In the genomic region with DNA sequence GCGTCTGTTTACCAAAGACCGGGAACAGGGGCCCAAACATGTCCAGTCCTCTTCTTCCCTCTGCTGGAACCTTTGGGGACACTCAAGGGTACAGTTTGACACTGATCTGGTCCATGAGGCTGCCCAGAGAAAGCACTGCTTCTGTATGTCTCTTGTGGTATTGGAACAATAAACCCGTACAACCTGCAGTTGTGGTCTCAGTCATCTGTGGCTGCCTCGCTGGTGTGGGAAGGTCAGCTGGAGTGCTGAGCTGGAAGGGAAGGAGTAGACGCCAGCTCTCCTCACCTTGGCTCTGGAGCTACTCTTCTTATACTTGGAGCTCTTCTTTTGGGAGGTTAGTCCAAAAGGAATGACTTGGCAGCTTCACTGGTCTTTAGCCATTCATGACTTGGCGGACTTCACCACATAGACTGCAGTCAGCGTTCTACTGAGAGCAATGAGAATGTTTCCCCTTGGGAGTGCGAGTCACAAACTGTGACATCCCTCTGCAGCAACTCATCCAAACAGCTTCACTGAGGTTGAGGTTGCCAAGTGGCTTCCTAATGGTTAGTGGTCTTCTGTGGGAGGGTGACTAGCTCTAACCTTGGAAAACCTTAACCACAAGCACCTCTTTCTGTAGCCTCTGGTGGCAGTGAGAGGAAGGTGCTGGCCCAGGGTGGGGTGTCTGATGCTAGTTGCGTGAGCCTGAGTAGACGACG, we compare ENCODE assay signal across 9 cellular contexts.
DNase-seq lines count a peak whose midpoint lies in the region.
"Had no signal": no experiment of that assay in that cellular context is flagged by ENCODE, and none has a peak within 500 bp of the region (broad histone marks: within the 10 kb centered on the region; RNA-seq: fewer than 3 reads in every experiment).

No MANE protein-coding gene starts in this region.

- peak; percentile 51 for DNase-seq in GOT3 (lab: John Stamatoyannopoulos, UW)
- peak; percentile 66 for DNase-seq in activated naive CD8-positive, alpha-beta T cell treated with anti-CD3 and anti-CD28 coated beads for 36 hours
- DNase-seq in midbrain (lab: John Stamatoyannopoulos, UW), result peak; percentile 38
- no peak for DNase-seq in DMS153 (lab: John Stamatoyannopoulos, UW)
- DNase-seq in SKM-1 treated with dmso at 0.1 percent for 144 hours (lab: John Stamatoyannopoulos, UW; ENCODE audit: unreplicated experiment), result no peak
- no peak for DNase-seq in NCI-H1048 (lab: John Stamatoyannopoulos, UW)
- DNase-seq in NCI-H128 (lab: John Stamatoyannopoulos, UW; ENCODE audit: unreplicated experiment), result no peak
- DNase-seq: activated CD4-positive, CD25-positive, alpha-beta regulatory T cell had no signal

- no peak overlapping the region for H2AFZ ChIP-seq in ACC112 (ENCODE audit: low read length, unreplicated experiment)

- peaks cover 35% of the 10 kb centered on the region for H3K36me3 ChIP-seq in ACC112 (ENCODE audit: insufficient read depth, low read length)

- peaks cover 24% of the 10 kb centered on the region for H3K36me3 Mint-ChIP-seq in activated naive CD8-positive, alpha-beta T cell treated with anti-CD3 and anti-CD28 coated beads for 36 hours

- H3K79me2 ChIP-seq in ACC112 (ENCODE audit: control insufficient read depth, insufficient read depth, low read length, unreplicated experiment), result no peaks in the 10 kb centered on the region

- no peaks in the 10 kb centered on the region for H3K27me3 ChIP-seq in ACC112 (ENCODE audit: insufficient read depth, low read length)

- H3K4me3 Mint-ChIP-seq in activated naive CD8-positive, alpha-beta T cell treated with anti-CD3 and anti-CD28 coated beads for 36 hours, result no peak overlapping the region

- H3K4me1 ChIP-seq in ACC112 (ENCODE audit: control insufficient read depth, insufficient read depth, low read length, unreplicated experiment), result peaks cover 21% of the 10 kb centered on the region

- H3K4me1 Mint-ChIP-seq in activated naive CD8-positive, alpha-beta T cell treated with anti-CD3 and anti-CD28 coated beads for 36 hours, result peaks cover 36% of the 10 kb centered on the region

- H3K9me3 Mint-ChIP-seq in activated naive CD8-positive, alpha-beta T cell treated with anti-CD3 and anti-CD28 coated beads for 36 hours, result no peaks in the 10 kb centered on the region

- no peak overlapping the region for H3K4me3 ChIP-seq in ACC112 (ENCODE audit: low read depth, low read length)

- peak overlapping the region; percentile 47 for H3K27ac Mint-ChIP-seq in activated naive CD8-positive, alpha-beta T cell treated with anti-CD3 and anti-CD28 coated beads for 36 hours

- H3K27me3 Mint-ChIP-seq in activated naive CD8-positive, alpha-beta T cell treated with anti-CD3 and anti-CD28 coated beads for 36 hours, result no peaks in the 10 kb centered on the region

- peak overlapping the region; percentile 69 for H3K27ac ChIP-seq in ACC112 (ENCODE audit: low read depth, low read length)

Comparison
In these comparisons a context has a peak if more than half of its experiments do, and no peak if none do; other contexts are left out.
1. DNase-seq: peak in GOT3 (single experiment), activated naive CD8-positive, alpha-beta T cell treated with anti-CD3 and anti-CD28 coated beads for 36 hours (single experiment) and midbrain (single experiment); none in DMS153 (single experiment), SKM-1 treated with dmso at 0.1 percent for 144 hours (single experiment), NCI-H1048 (single experiment) and NCI-H128 (single experiment).